1 cellular context compared by ENCODE assay signal in genomic region chr19:41569481-41570150, GRCh38.
TF ChIP-seq lines count a peak whose summit lies in the region.

No MANE protein-coding gene starts in this region.

TF ChIP-seq in HepG2, 621 proteins besides CTCF, POLR2A, EP300 and RAD21:
- TF ChIP-seq ZNF124 (CRISPR knock-in tag; IDR thresholded peaks at IDR 0.05) (no peak), NONO (IDR thresholded peaks at IDR 0.05) (no peak), NONO (CRISPR knock-in tag; conservative IDR thresholded peaks at IDR 0.05) (no peak), PPARG (CRISPR knock-in tag; conservative IDR thresholded peaks at IDR 0.05) (no peak), ZNF556 (CRISPR knock-in tag; IDR thresholded peaks at IDR 0.05; ENCODE audit: borderline replicate concordance) (no peak), ZBTB7A (CRISPR knock-in tag; IDR thresholded peaks at IDR 0.05) (no peak), ZBTB46 (CRISPR knock-in tag; IDR thresholded peaks at IDR 0.05; ENCODE audit: borderline replicate concordance) (no peak), ZBTB40 (IDR thresholded peaks at IDR 0.05) (no peak), ZBTB40 (CRISPR knock-in tag; IDR thresholded peaks at IDR 0.05) (no peak), ZFP36L2 (CRISPR knock-in tag; IDR thresholded peaks at IDR 0.05) (no peak), SRY (CRISPR knock-in tag; IDR thresholded peaks at IDR 0.05) (no peak), MNT (IDR thresholded peaks at IDR 0.05) (no peak), PREB (CRISPR knock-in tag; IDR thresholded peaks at IDR 0.05) (no peak), DDIT3 (CRISPR knock-in tag; IDR thresholded peaks at IDR 0.05) (no peak), ZNF670 (CRISPR knock-in tag; IDR thresholded peaks at IDR 0.05; ENCODE audit: borderline replicate concordance) (no peak), TRIM22 (IDR thresholded peaks at IDR 0.05) (no peak), HNRNPK (IDR thresholded peaks at IDR 0.05; ENCODE audit: low read depth, low read length, poor library complexity, severe bottlenecking) (no peak), SAFB2 (CRISPR knock-in tag; IDR thresholded peaks at IDR 0.05; ENCODE audit: borderline replicate concordance, low read depth) (no peak), SNAPC5 (CRISPR knock-in tag; IDR thresholded peaks at IDR 0.05; ENCODE audit: borderline replicate concordance) (no peak)
